23 cellular contexts compared by ENCODE assay signal in genomic region chr12:132454154-132454948, GRCh38.
"Had no signal": no experiment of that assay in that cellular context is flagged by ENCODE, and none has a peak within 500 bp of the region (broad histone marks: within the 10 kb centered on the region; RNA-seq: fewer than 3 reads in every experiment).

No MANE protein-coding gene starts in this region.

- ATAC-seq: activated T-helper 17 cell treated with anti-CD3 and anti-CD28 coated beads, Interleukin-2, amount 50 U/mL, for 72 hours; body of pancreas; left lobe of liver; stimulated activated naive CD8-positive, alpha-beta T cell treated with anti-CD3 and anti-CD28 coated beads, Interleukin-15, Interleukin-2, amounts not matched to agents 100 U/mL and 50 U/mL, for 24 hours had no signal

- H3K4me3 ChIP-seq: body of pancreas, coronary artery, lung, tibial artery, uterus had no signal

- H3K27me3 ChIP-seq: body of pancreas had no signal

- H3K4me1 ChIP-seq: tibial artery, uterus had no signal

- H3K27ac ChIP-seq: body of pancreas, coronary artery, tibial artery, uterus had no signal

- H3K9me3 ChIP-seq: body of pancreas, tibial artery, uterus had no signal

- DNase-seq: activated B cell treated with CpG ODN at 0.5 μM for 24 hours; activated CD4-positive, alpha-beta memory T cell treated with anti-CD3 and anti-CD28 coated beads for 36 hours; activated CD4-positive, alpha-beta T cell treated with anti-CD3 and anti-CD28 coated beads for 4 hours; activated naive CD4-positive, alpha-beta T cell; activated naive CD8-positive, alpha-beta T cell treated with anti-CD3 and anti-CD28 coated beads for 36 hours; activated T-cell treated with anti-CD3 and anti-CD28 coated beads, Interleukin-2, amount 50 U/mL, for 1 hour; body of pancreas; caudate nucleus; erythroblast; foreskin melanocyte; glutamatergic neuron; hypothalamus; nephron progenitor cell; occipital lobe; stimulated activated CD4-positive, alpha-beta T cell treated with anti-CD3 and anti-CD28 coated beads, Interleukin-2, amount 100 ng/mL, for 24 hours; stimulated activated naive CD8-positive, alpha-beta T cell treated with anti-CD3 and anti-CD28 coated beads, Interleukin-15, Interleukin-2, amounts not matched to agents 100 U/mL and 50 U/mL, for 24 hours; substantia nigra; tibial artery; uterus had no signal

- H3K36me3 ChIP-seq: tibial artery, uterus had no signal
